Comparison of ENCODE assay signal across 8 cellular contexts in the genomic region with DNA sequence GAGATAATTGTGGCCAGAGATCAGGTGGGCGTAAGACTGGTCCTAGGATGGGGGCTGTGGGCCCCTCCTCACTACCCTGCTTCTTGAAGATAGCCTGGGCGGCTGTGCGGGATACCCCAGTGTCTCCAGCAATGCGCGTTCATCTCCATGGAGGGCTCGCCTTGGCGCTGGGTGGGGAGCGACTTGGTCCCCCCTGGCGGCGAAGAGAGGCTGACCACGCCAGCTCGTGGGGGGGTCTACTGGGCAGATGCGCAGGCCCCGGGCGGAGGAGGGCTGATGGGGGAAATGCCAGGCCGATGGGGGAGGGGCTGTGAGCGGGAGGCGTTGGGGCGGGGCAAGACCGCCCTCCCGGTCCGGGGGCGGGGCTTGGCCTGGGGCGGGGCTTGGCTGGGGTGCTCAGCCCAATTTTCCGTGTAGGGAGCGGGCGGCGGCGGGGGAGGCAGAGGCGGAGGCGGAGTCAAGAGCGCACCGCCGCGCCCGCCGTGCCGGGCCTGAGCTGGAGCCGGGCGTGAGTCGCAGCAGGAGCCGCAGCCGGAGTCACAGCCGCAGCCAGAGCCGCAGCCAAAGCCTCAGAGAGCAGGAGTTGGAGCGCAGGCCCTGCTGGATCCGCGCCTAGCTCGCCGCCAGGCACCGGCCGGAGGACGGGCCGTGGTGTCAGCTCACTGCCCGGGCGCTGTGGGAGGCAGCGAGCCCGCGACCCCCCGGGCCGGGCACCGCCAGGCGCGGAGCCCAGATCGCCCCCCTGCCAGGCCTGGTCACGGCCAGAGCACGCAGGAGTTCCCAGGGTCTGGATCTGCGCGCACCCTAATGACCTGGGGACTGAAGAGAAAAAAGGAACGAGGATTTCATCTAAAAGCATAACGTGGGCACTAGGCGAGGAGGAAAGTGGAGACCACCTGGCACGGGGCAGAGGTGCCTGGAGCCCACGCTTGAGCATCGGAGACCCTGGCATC. TPM values are rescaled to one million over a fixed set of nuclear protein-coding genes. Genes with fewer than 3 reads are reported as not detected.
A peak's percentile ranks its signal among the peaks of the same experiment; 100 is the strongest.
DNase-seq lines count a peak whose midpoint lies in the region; ATAC-seq and TF ChIP-seq lines count a peak whose summit lies in the region.

A gene with protein sequence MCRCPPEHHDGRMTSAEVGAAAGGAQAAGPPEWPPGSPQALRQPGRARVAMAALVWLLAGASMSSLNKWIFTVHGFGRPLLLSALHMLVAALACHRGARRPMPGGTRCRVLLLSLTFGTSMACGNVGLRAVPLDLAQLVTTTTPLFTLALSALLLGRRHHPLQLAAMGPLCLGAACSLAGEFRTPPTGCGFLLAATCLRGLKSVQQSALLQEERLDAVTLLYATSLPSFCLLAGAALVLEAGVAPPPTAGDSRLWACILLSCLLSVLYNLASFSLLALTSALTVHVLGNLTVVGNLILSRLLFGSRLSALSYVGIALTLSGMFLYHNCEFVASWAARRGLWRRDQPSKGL (plus strand): TSS at position 509 of the 953 bp plus-strand sequence. CDS start 670 bp downstream, outside the sequence.

- H3K36me3 Mint-ChIP-seq in CD14-positive monocyte (no peaks in the 10 kb centered on the region), memory B cell (peaks cover 1% of the 10 kb centered on the region)

- H3K27me3 Mint-ChIP-seq in CD14-positive monocyte (ENCODE audit: low read depth in 3 of 3) = peaks cover 4 to 11% (median 5%) of the 10 kb centered on the region in 3 donors
- no peaks in the 10 kb centered on the region for H3K27me3 Mint-ChIP-seq in memory B cell

- H3K4me1 Mint-ChIP-seq in CD14-positive monocyte (peaks cover 21% of the 10 kb centered on the region), memory B cell (peaks cover 8% of the 10 kb centered on the region)

- H3K4me3 Mint-ChIP-seq in CD14-positive monocyte (peak within 1 kb of the TSS; percentile 84 to 93), memory B cell (peak within 1 kb of the TSS; percentile 92)

- TF ChIP-seq CTCF in CD14-positive monocyte (IDR thresholded peaks at IDR 0.05) = no peak

- peaks cover 0 to 7% (median 2%) of the 10 kb centered on the region in 7 donors for H3K9me3 Mint-ChIP-seq in CD14-positive monocyte
- peaks cover 3% of the 10 kb centered on the region for H3K9me3 Mint-ChIP-seq in memory B cell

- H3K27ac Mint-ChIP-seq in CD14-positive monocyte (peak within 1 kb of the TSS; percentile 92 to 98 (median 93)), memory B cell (peak within 1 kb of the TSS; percentile 93)

- ATAC-seq in GM19372 (IDR thresholded peaks at IDR 0.05; ENCODE audit: low read depth, unreplicated experiment) = peak; percentile 72
- ATAC-seq in HG03521 (IDR thresholded peaks at IDR 0.05; ENCODE audit: unreplicated experiment) = peak; percentile 59
- ATAC-seq in memory B cell (ENCODE audit: low read depth) = peak; percentile 77

- DNase-seq in CD14-positive monocyte (ENCODE audit: low spot score) (peak; percentile 93), NCI-H82 treated with DMSO at 0.1 percent for 48 hours (lab: John Stamatoyannopoulos, UW; ENCODE audit: unreplicated experiment) (peak; percentile 61), memory B cell (ENCODE audit: low spot score in 2 of 2) (peak; percentile 95 to 96)
- peak; percentile 87 to 97 for DNase-seq in activated CD8-positive, alpha-beta memory T cell treated with anti-CD3 and anti-CD28 coated beads for 1 hour (ENCODE audit: extremely low read depth in 1 of 2, low read depth in 1 of 2)
- peak; percentile 93 for DNase-seq in effector CD8-positive, alpha-beta T cell (lab: John Stamatoyannopoulos, UW)
- DNase-seq in stimulated activated CD8-positive, alpha-beta memory T cell treated with anti-CD3 and anti-CD28 coated beads, Interleukin-12 subunit alpha, Interleukin-12 subunit beta, amount 100 ng/mL, for 1 hour (ENCODE audit: low read depth) = peak; percentile 94

- intact Hi-C loops in CD14-positive monocyte (cut with micrococcal nuclease) = loop anchor here in 1 of 2 donors (1.0 to 2.0 kb wide), 4 partner anchors 13 to 119 kb away; a partner anchor contains a TSS

RNA-seq across cellular contexts. Expression of the gene that starts here (rescaled TPM):
- 1 to 10 TPM; 1.4 to 2.4 TPM for polyA plus RNA-seq in CD14-positive monocyte

Comparison
In these comparisons a context has a peak if more than half of its experiments do, and no peak if none do; other contexts are left out.
1. Peak in every context shown above with its lines: DNase-seq and ATAC-seq.